9 cellular contexts compared by ENCODE assay signal in genomic region chr17:81652901-81653771, GRCh38. TPM values are rescaled to one million over a fixed set of nuclear protein-coding genes. Genes with fewer than 3 reads are reported as not detected.
DNase-seq lines count a peak whose midpoint lies in the region; FAIRE-seq and TF ChIP-seq lines count a peak whose summit lies in the region.
"Had no signal": no experiment of that assay in that cellular context is flagged by ENCODE, and none has a peak within 500 bp of the region (broad histone marks: within the 10 kb centered on the region; RNA-seq: fewer than 3 reads in every experiment).

No MANE protein-coding gene starts in this region.

- POLR2A ChIA-PET in OCI-LY7 (lab: Charles Lee), result interaction anchor here (0.6 to 0.7 kb wide), 2 partner anchors 30 to 416 kb away, joined by 4 to 5 read pairs; no protein-coding TSS in a partner anchor

- H3K79me2 ChIP-seq in OCI-LY7 (ENCODE audit: insufficient read depth, low read depth, low read length) (no peaks in the 10 kb centered on the region), trophoblast cell (ENCODE audit: control insufficient read depth, insufficient read depth, low read length, poor library complexity) (no peaks in the 10 kb centered on the region)

- peak overlapping the region; percentile 65 for H2AFZ ChIP-seq in OCI-LY7 (ENCODE audit: low read length)
- peak overlapping the region; percentile 30 for H2AFZ ChIP-seq in trophoblast cell (ENCODE audit: insufficient read depth, low read length, poor library complexity)

- H3K23ac ChIP-seq in trophoblast cell (ENCODE audit: low read length), result no peak overlapping the region

- no peak overlapping the region for H4K8ac ChIP-seq in trophoblast cell (ENCODE audit: low read depth, low read length)

- H2BK5ac ChIP-seq in trophoblast cell (ENCODE audit: low read depth, low read length, poor library complexity), result no peak overlapping the region

- no peak overlapping the region for H3K18ac ChIP-seq in trophoblast cell (ENCODE audit: low read length)

- no TSS peak for BruUV-seq in OCI-LY7 (replicated peaks; lab: Mats Ljungman, UMichigan)

- WGBS in trophoblast cell (ENCODE audit: extremely low coverage, insufficient coverage, insufficient read length), result no CpG with 5 or more reads among the region's 29 CpGs

- no peak overlapping the region for H2BK12ac ChIP-seq in trophoblast cell (ENCODE audit: low read length)

- no peak overlapping the region for H4K91ac ChIP-seq in trophoblast cell (ENCODE audit: low read depth, low read length)

- CTCF ChIA-PET in OCI-LY7 (lab: Charles Lee; ENCODE audit: unreplicated experiment), result interaction anchor here (0.6 kb wide), 1 partner anchor 22 kb away, joined by 3 read pairs; no protein-coding TSS in a partner anchor

- no peaks in the 10 kb centered on the region for H3K9me3 ChIP-seq in OCI-LY7 (ENCODE audit: low read length)
- peaks cover 17% of the 10 kb centered on the region for H3K9me3 ChIP-seq in trophoblast cell (ENCODE audit: insufficient read depth, low read depth, low read length)

- H4K20me1 ChIP-seq in OCI-LY7 (ENCODE audit: insufficient read depth, low read length), result no peaks in the 10 kb centered on the region

- intact Hi-C loops in OCI-LY7 (cut with micrococcal nuclease; ENCODE audit: unreplicated experiment), result no loop called here

- TF ChIP-seq POLR2A in GM12891 (IDR thresholded peaks at IDR 0.05; ENCODE audit: low read depth, low read length) (no peak), erythroblast (IDR thresholded peaks at IDR 0.05; ENCODE audit: low read length) (no peak)

- H4K12ac ChIP-seq in trophoblast cell (ENCODE audit: low read depth, low read length), result no peak overlapping the region

- no peaks in the 10 kb centered on the region for H3K79me1 ChIP-seq in trophoblast cell (ENCODE audit: low read length)

- H3K4me2 ChIP-seq in OCI-LY7 (ENCODE audit: low read length) (peak overlapping the region; percentile 56), trophoblast cell (ENCODE audit: low read length) (no peak overlapping the region)

- H3K9me2 ChIP-seq in OCI-LY7 (ENCODE audit: insufficient read depth, low read length), result no peaks in the 10 kb centered on the region

- H3K4ac ChIP-seq in trophoblast cell (ENCODE audit: low read depth, low read length), result no peak overlapping the region

- peaks cover 16% of the 10 kb centered on the region for H3K4me1 ChIP-seq in OCI-LY7 (ENCODE audit: insufficient read depth, low read length, poor library complexity, severe bottlenecking)
- H3K4me1 ChIP-seq in trophoblast cell (ENCODE audit: control insufficient read depth in 1 of 2, insufficient read depth in 2 of 2, low read length in 2 of 2), result peaks cover 0 to 4% of the 10 kb centered on the region in 2 experiments

- H2AK5ac ChIP-seq in trophoblast cell (ENCODE audit: low read length), result no peak overlapping the region

- DNase-seq in GM12891 (ENCODE audit: insufficient read length, low spot score) (peak; percentile 78), OCI-LY7 (ENCODE audit: low spot score) (peak; percentile 52), erythroblast (lab: John Stamatoyannopoulos, UW) (peak; percentile 19 to 35), trophoblast cell (no peak), NCI-H748 treated with DMSO at 0.1 percent for 48 hours (lab: John Stamatoyannopoulos, UW) (no peak), substantia nigra (lab: John Stamatoyannopoulos, UW) (no peak), NCI-H748 (lab: John Stamatoyannopoulos, UW; ENCODE audit: unreplicated experiment) (no peak), DMS53 (lab: John Stamatoyannopoulos, UW) (no peak)
- DNase-seq: NCI-H2029 had no signal

- H3K27me3 ChIP-seq in trophoblast cell (ENCODE audit: insufficient read depth, low read length), result peaks cover 9% of the 10 kb centered on the region

- H3K27ac ChIP-seq in OCI-LY7 (ENCODE audit: low read depth, low read length, poor library complexity, severe bottlenecking) (no peak overlapping the region), trophoblast cell (ENCODE audit: low read depth, low read length) (no peak overlapping the region), substantia nigra (ENCODE audit: low read depth, low read length, poor library complexity, severe bottlenecking) (no peak overlapping the region)

- no peak overlapping the region for H2BK120ac ChIP-seq in trophoblast cell (ENCODE audit: insufficient read depth, low read length, poor library complexity)

- FAIRE-seq in GM12891 (lab: Jason Lieb, UNC), result peak; percentile 81

- H3K4me3 ChIP-seq in OCI-LY7 (ENCODE audit: low read depth, low read length, poor library complexity, severe bottlenecking) (no peak overlapping the region), trophoblast cell (ENCODE audit: low read depth, low read length) (no peak overlapping the region)

- no peak for TF ChIP-seq CTCF in OCI-LY7 (conservative IDR thresholded peaks at IDR 0.05; ENCODE audit: low read length)

- H3K36me3 ChIP-seq in OCI-LY7 (ENCODE audit: insufficient read depth, low read length), result no peaks in the 10 kb centered on the region
- H3K36me3 ChIP-seq in trophoblast cell (ENCODE audit: control insufficient read depth in 1 of 2, insufficient read depth in 2 of 2, low read length in 2 of 2), result no peaks in the 10 kb centered on the region

- H3K14ac ChIP-seq in trophoblast cell (ENCODE audit: low read length), result no peak overlapping the region

- H3K9ac ChIP-seq in trophoblast cell (ENCODE audit: low read length), result no peak overlapping the region

TF ChIP-seq in GM12891, 5 proteins besides CTCF, POLR2A, EP300 and RAD21:
- TF ChIP-seq POLR2AphosphoS5 (IDR thresholded peaks at IDR 0.05; ENCODE audit: low read depth, low read length), result no peak
- TF ChIP-seq POU2F2 (IDR thresholded peaks at IDR 0.05; ENCODE audit: low read depth, low read length), result no peak
- no peak for TF ChIP-seq TAF1 (IDR thresholded peaks at IDR 0.05; ENCODE audit: low read depth, low read length)
- TF ChIP-seq SPI1 (IDR thresholded peaks at IDR 0.05; ENCODE audit: low read depth, low read length), result no peak
- TF ChIP-seq PAX5 (IDR thresholded peaks at IDR 0.05; ENCODE audit: insufficient read depth, low read length, severe bottlenecking), result no peak

RNA-seq across cellular contexts. Expression of gene PDE6G, which starts 3.2 kb away (rescaled TPM):
- polyA plus RNA-seq in GM12891 (2012; ENCODE audit: low read depth, missing spikeins), result 19.6 TPM
- not detected in 2 replicates for total RNA-seq in OCI-LY7 (2014; rRNA removed; shearing (Covaris generic))
- total RNA-seq in OCI-LY7 (2022), result 0.44 TPM in 1 of 2 replicates, not detected in the other
- polyA plus RNA-seq in trophoblast cell (2013), result 0.21 and 0.42 TPM in 2 replicates

RNA-seq across cellular contexts. Expression of gene OXLD1, which starts 13.3 kb away (rescaled TPM):
- polyA plus RNA-seq in GM12891 (2012; ENCODE audit: low read depth, missing spikeins), result 47.8 TPM
- 148 and 151 TPM in 2 replicates for total RNA-seq in OCI-LY7 (2014; rRNA removed; shearing (Covaris generic))
- total RNA-seq in OCI-LY7 (2022), result 116 and 121 TPM in 2 replicates
- polyA plus RNA-seq in trophoblast cell (2013), result 19.2 and 20.7 TPM in 2 replicates

RNA-seq across cellular contexts. Expression of gene CCDC137, which starts 13.4 kb away (rescaled TPM):
- polyA plus RNA-seq in GM12891 (2012; ENCODE audit: low read depth, missing spikeins), result 23.9 TPM
- 39.4 and 39.9 TPM in 2 replicates for total RNA-seq in OCI-LY7 (2014; rRNA removed; shearing (Covaris generic))
- total RNA-seq in OCI-LY7 (2022), result 61.1 and 61.4 TPM in 2 replicates
- polyA plus RNA-seq in trophoblast cell (2013), result 23.6 and 24.3 TPM in 2 replicates

RNA-seq across cellular contexts. Expression of gene TSPAN10, which starts 16.1 kb away (rescaled TPM):
- 0.62 TPM for polyA plus RNA-seq in GM12891 (2012; ENCODE audit: low read depth, missing spikeins)
- total RNA-seq in OCI-LY7 (2014; rRNA removed; shearing (Covaris generic)), result 0.95 and 1.3 TPM in 2 replicates
- total RNA-seq in OCI-LY7 (2022), result 1.7 and 2.4 TPM in 2 replicates
- 0.53 and 0.54 TPM in 2 replicates for polyA plus RNA-seq in trophoblast cell (2013)

RNA-seq across cellular contexts. Expression of gene NPLOC4, which starts 16.2 kb away (rescaled TPM):
- 30.5 TPM for polyA plus RNA-seq in GM12891 (2012; ENCODE audit: low read depth, missing spikeins)
- 59.4 and 69.6 TPM in 2 replicates for total RNA-seq in OCI-LY7 (2014; rRNA removed; shearing (Covaris generic))
- 118 and 119 TPM in 2 replicates for total RNA-seq in OCI-LY7 (2022)
- 115 and 119 TPM in 2 replicates for polyA plus RNA-seq in trophoblast cell (2013)

Comparison
In these comparisons a context has a peak if more than half of its experiments do, and no peak if none do; other contexts are left out.
1. DNase-seq: peak in GM12891 (single experiment), OCI-LY7 (single experiment) and erythroblast (2 of 2); none in trophoblast cell (0 of 2), NCI-H748 treated with DMSO at 0.1 percent for 48 hours (single experiment), substantia nigra (0 of 49), NCI-H748 (single experiment) and DMS53 (single experiment).